ENCODE assay signal across 17 cellular contexts in genomic region chr12:120342156-120342555, GRCh38. TPM values are rescaled to one million over a fixed set of nuclear protein-coding genes. Genes with fewer than 3 reads are reported as not detected.
DNase-seq lines count a peak whose midpoint lies in the region.
"Had no signal": no experiment of that assay in that cellular context is flagged by ENCODE, and none has a peak within 500 bp of the region (broad histone marks: within the 10 kb centered on the region; RNA-seq: fewer than 3 reads in every experiment).

No MANE protein-coding gene starts in this region.

- H2BK15ac ChIP-seq in neuronal stem cell (ENCODE audit: low read length), result no peak overlapping the region

- H2BK120ac ChIP-seq in neuronal stem cell (ENCODE audit: low read depth, low read length), result no peak overlapping the region

- H3K23ac ChIP-seq in neuronal stem cell (ENCODE audit: low read depth, low read length, poor library complexity), result no peak overlapping the region

- WGBS in neuronal stem cell (ENCODE audit: extremely low coverage in 2 of 2, insufficient read length in 2 of 2, insufficient replicate concordance in 1 of 2), 2 donors, result no CpG with 5 or more reads among the region's 10 CpGs

- no peak overlapping the region for H2AFZ ChIP-seq in neuronal stem cell (ENCODE audit: low read length)

- H2BK5ac ChIP-seq in neuronal stem cell (ENCODE audit: low read length), result no peak overlapping the region

- H3K27me3 ChIP-seq in H7 (ENCODE audit: control insufficient read depth, insufficient read depth, low read length), result no peaks in the 10 kb centered on the region
- no peaks in the 10 kb centered on the region for H3K27me3 ChIP-seq in neuronal stem cell (ENCODE audit: control insufficient read depth in 3 of 3, insufficient read depth in 3 of 3, low read depth in 1 of 3, low read length in 3 of 3)
- no peaks in the 10 kb centered on the region for H3K27me3 ChIP-seq in MG63
- H3K27me3 ChIP-seq: SJSA1 had no signal

- no peak overlapping the region for H2BK12ac ChIP-seq in neuronal stem cell (ENCODE audit: low read length)

- peaks cover 0 to 5% of the 10 kb centered on the region in 2 donors for H3K4me1 ChIP-seq in neuronal stem cell (ENCODE audit: control insufficient read depth in 2 of 2, insufficient read depth in 1 of 2, low read depth in 1 of 2, low read length in 2 of 2)
- H3K4me1 ChIP-seq: A549, SJSA1 had no signal

- no peak overlapping the region for H2AK5ac ChIP-seq in neuronal stem cell (ENCODE audit: low read depth, low read length)

- H3K4me2 ChIP-seq in neuronal stem cell (ENCODE audit: insufficient read depth, low read length, poor library complexity, severe bottlenecking), result no peak overlapping the region
- H3K4me2 ChIP-seq: A549 had no signal

- no peak overlapping the region for H3K9ac ChIP-seq in neuronal stem cell (ENCODE audit: low read depth, low read length, poor library complexity)

- H4K91ac ChIP-seq in neuronal stem cell (ENCODE audit: low read depth, low read length, poor library complexity), result peak overlapping the region; percentile 3

- peaks cover 3 to 11% of the 10 kb centered on the region in 2 donors for H3K9me3 ChIP-seq in neuronal stem cell (replicated peaks in 1 of 2; ENCODE audit: control insufficient read depth in 2 of 2, insufficient read depth in 1 of 2, low read depth in 1 of 2, low read length in 2 of 2)
- H3K9me3 ChIP-seq in MG63, result peaks cover 2% of the 10 kb centered on the region; the same call in 1 of the 2 replicates

- no peak overlapping the region for H3K18ac ChIP-seq in neuronal stem cell (ENCODE audit: low read length)

- H3K4me3 ChIP-seq in H7 (ENCODE audit: insufficient read depth, low read depth, low read length), result no peak overlapping the region
- no peak overlapping the region for H3K4me3 ChIP-seq in neuronal stem cell (ENCODE audit: low read length in 2 of 2)
- H3K4me3 ChIP-seq in MG63, result no peak overlapping the region
- H3K4me3 ChIP-seq: A549, SJSA1 had no signal

- no peak overlapping the region for H4K8ac ChIP-seq in neuronal stem cell (ENCODE audit: low read depth, low read length)

- H3K27ac ChIP-seq in neuronal stem cell (replicated peaks; ENCODE audit: low read length), result peak overlapping the region; percentile 20
- H3K27ac ChIP-seq: A549, SJSA1 had no signal

- H3K4ac ChIP-seq in neuronal stem cell (ENCODE audit: low read length), result no peak overlapping the region

- H3K14ac ChIP-seq in neuronal stem cell (ENCODE audit: low read length), result no peak overlapping the region

- H3K36me3 ChIP-seq in H7 (replicated peaks; ENCODE audit: control insufficient read depth, insufficient read depth, low read length) (peaks cover 1% of the 10 kb centered on the region; the same call in 1 of the 2 replicates), neuronal stem cell (replicated peaks in 1 of 2; ENCODE audit: control insufficient read depth in 2 of 2, insufficient read depth in 2 of 2, low read length in 2 of 2) (peaks cover 26 to 49% of the 10 kb centered on the region in 2 donors), MG63 (no peaks in the 10 kb centered on the region)
- H3K36me3 ChIP-seq: SJSA1 had no signal

- DNase-seq in H7 (peak; percentile 86), iPS-NIHi11 (ENCODE audit: low spot score) (peak; percentile 43), neuronal stem cell (ENCODE audit: low spot score) (no peak), MG63 (no peak), NCI-H446 treated with DMSO at 0.1 percent for 48 hours (lab: John Stamatoyannopoulos, UW) (no peak), NCI-H510A treated with DMSO at 0.1 percent for 48 hours (lab: John Stamatoyannopoulos, UW) (no peak)
- DNase-seq: C1 segment of cervical spinal cord, DMS79 treated with DMSO at 0.1 percent for 48 hours, HFFc6, KG1, NCI-H1092, NCI-H2081 treated with DMSO at 0.1 percent for 48 hours, NCI-H524 had no signal

- peaks cover 1% of the 10 kb centered on the region for H3K79me1 ChIP-seq in neuronal stem cell (ENCODE audit: low read depth, low read length)

RNA-seq across cellular contexts. Expression of gene PLA2G1B, which starts 14.6 kb away (rescaled TPM):
- total RNA-seq in H7 (2014; rRNA removed; shearing (Covaris generic)), result not detected in 2 replicates
- polyA plus RNA-seq in neuronal stem cell (2013, experiment 1 of 2), result 0.22 TPM
- 0.19 TPM for polyA plus RNA-seq in neuronal stem cell (2013, experiment 2 of 2)
- not detected in 2 replicates for total RNA-seq in MG63 (2014; rRNA removed; shearing (Covaris generic); ENCODE audit: low replicate concordance)
- total RNA-seq: G401, H4, HFFc6, SJSA1 had no signal

RNA-seq across cellular contexts. Expression of gene MSI1, which starts 26.8 kb away (rescaled TPM):
- 23.2 and 31.8 TPM in 2 replicates for total RNA-seq in H7 (2014; rRNA removed; shearing (Covaris generic))
- 104 TPM for polyA plus RNA-seq in neuronal stem cell (2013, experiment 1 of 2)
- 105 TPM for polyA plus RNA-seq in neuronal stem cell (2013, experiment 2 of 2)
- total RNA-seq in MG63 (2014; rRNA removed; shearing (Covaris generic); ENCODE audit: low replicate concordance), result not detected in 2 replicates
- total RNA-seq: HFFc6, SJSA1 had no signal

RNA-seq across cellular contexts. Expression of gene SIRT4, which starts 40.0 kb away (rescaled TPM):
- 3.1 and 4.1 TPM in 2 replicates for total RNA-seq in H7 (2014; rRNA removed; shearing (Covaris generic))
- polyA plus RNA-seq in neuronal stem cell (2013, experiment 1 of 2), result 4.2 TPM
- polyA plus RNA-seq in neuronal stem cell (2013, experiment 2 of 2), result 4.0 TPM
- 0.33 TPM in 1 of 2 replicates, not detected in the other for total RNA-seq in MG63 (2014; rRNA removed; shearing (Covaris generic); ENCODE audit: low replicate concordance)

RNA-seq across cellular contexts. Expression of gene RNU4-1, which starts 49.1 kb away (rescaled TPM):
- under 0.01 TPM in 2 replicates for total RNA-seq in H7 (2014; rRNA removed; shearing (Covaris generic))
- not detected for polyA plus RNA-seq in neuronal stem cell (2013, experiment 1 of 2)
- polyA plus RNA-seq in neuronal stem cell (2013, experiment 2 of 2), result not detected
- not detected in 2 replicates for total RNA-seq in MG63 (2014; rRNA removed; shearing (Covaris generic); ENCODE audit: low replicate concordance)
- total RNA-seq: G401 had no signal
- polyA plus RNA-seq: A549 had no signal

RNA-seq across cellular contexts. Expression of gene RNU4-2, which starts 50.5 kb away (rescaled TPM):
- under 0.01 TPM in 2 replicates for total RNA-seq in H7 (2014; rRNA removed; shearing (Covaris generic))
- polyA plus RNA-seq in neuronal stem cell (2013, experiment 1 of 2), result not detected
- not detected for polyA plus RNA-seq in neuronal stem cell (2013, experiment 2 of 2)
- not detected in 2 replicates for total RNA-seq in MG63 (2014; rRNA removed; shearing (Covaris generic); ENCODE audit: low replicate concordance)
- total RNA-seq: G401 had no signal

Comparison
In these comparisons a context has a peak if more than half of its experiments do, and no peak if none do; other contexts are left out.
1. DNase-seq: peak in H7 (single experiment) and iPS-NIHi11 (single experiment); none in neuronal stem cell (single experiment), MG63 (single experiment), NCI-H446 treated with DMSO at 0.1 percent for 48 hours (single experiment) and NCI-H510A treated with DMSO at 0.1 percent for 48 hours (single experiment).
2. RNA of gene MSI1, which starts 26.8 kb away (total RNA-seq): 23.2 to 31.8 TPM in H7; not detected in MG63; every median in the first group is over 10 times any median in the second.